8 cellular contexts compared by ENCODE assay signal in the genomic region with DNA sequence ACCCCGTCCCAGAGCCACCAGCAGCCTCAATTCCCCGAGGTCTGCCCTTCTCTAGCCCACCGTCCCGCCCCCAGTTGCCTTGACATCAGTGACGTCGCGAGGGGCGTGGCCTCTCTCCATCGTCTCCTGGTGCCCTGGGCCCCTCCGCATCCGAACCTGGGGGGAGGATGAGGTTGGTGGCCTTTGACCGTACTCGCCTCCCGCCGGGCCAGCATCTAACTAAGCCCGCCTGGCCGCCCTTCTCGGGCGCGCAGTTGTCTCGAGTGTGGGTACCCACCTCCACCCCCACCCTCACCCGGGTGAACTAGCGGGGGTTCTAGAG. TPM values are rescaled to one million over a fixed set of nuclear protein-coding genes. Genes with fewer than 3 reads are reported as not detected.
DNase-seq lines count a peak whose midpoint lies in the region; ATAC-seq and TF ChIP-seq lines count a peak whose summit lies in the region.

No MANE protein-coding gene starts in this region.

- no peak for TF ChIP-seq CTCF in RWPE1 (conservative IDR thresholded peaks at IDR 0.05; ENCODE audit: low read depth)
- TF ChIP-seq CTCF in fibroblast of the aortic adventitia (IDR thresholded peaks at IDR 0.05; ENCODE audit: insufficient read depth, low read length): no peak
- TF ChIP-seq CTCF in nephron progenitor cell (IDR thresholded peaks at IDR 0.05): no peak

- H3K27me3 Mint-ChIP-seq in nephron progenitor cell (ENCODE audit: low read depth, poor library complexity): no peaks in the 10 kb centered on the region
- H3K27me3 Mint-ChIP-seq in stimulated activated naive CD8-positive, alpha-beta T cell treated with anti-CD3 and anti-CD28 coated beads, Interleukin-15, Interleukin-2, amounts not matched to agents 100 ng/mL and 50 ng/mL, for 24 hours: no peaks in the 10 kb centered on the region

- CTCF ChIA-PET in RWPE1 (lab: Yijun Ruan, JAX): interaction anchor here (1.0 kb wide), 1 partner anchor 106 kb away, joined by 4 read pairs; no protein-coding TSS in a partner anchor

- peak overlapping the region; percentile 98 for H3K27ac Mint-ChIP-seq in nephron progenitor cell
- peak overlapping the region; percentile 91 for H3K27ac Mint-ChIP-seq in stimulated activated naive CD8-positive, alpha-beta T cell treated with anti-CD3 and anti-CD28 coated beads, Interleukin-15, Interleukin-2, amounts not matched to agents 100 ng/mL and 50 ng/mL, for 24 hours

- no peaks in the 10 kb centered on the region for H3K9me3 Mint-ChIP-seq in nephron progenitor cell
- H3K9me3 Mint-ChIP-seq in stimulated activated naive CD8-positive, alpha-beta T cell treated with anti-CD3 and anti-CD28 coated beads, Interleukin-15, Interleukin-2, amounts not matched to agents 100 ng/mL and 50 ng/mL, for 24 hours: no peaks in the 10 kb centered on the region

- peak overlapping the region; percentile 100 for H3K27ac ChIP-seq in RWPE1

- H3K36me3 Mint-ChIP-seq in nephron progenitor cell (ENCODE audit: low read depth): no peaks in the 10 kb centered on the region
- no peaks in the 10 kb centered on the region for H3K36me3 Mint-ChIP-seq in stimulated activated naive CD8-positive, alpha-beta T cell treated with anti-CD3 and anti-CD28 coated beads, Interleukin-15, Interleukin-2, amounts not matched to agents 100 ng/mL and 50 ng/mL, for 24 hours (ENCODE audit: low read depth)

- POLR2A ChIA-PET in RWPE1 (lab: Yijun Ruan, JAX; ENCODE audit: low non-redundant PET): no interaction called here

- peak overlapping the region; percentile 82 for H3K4me3 Mint-ChIP-seq in nephron progenitor cell
- H3K4me3 Mint-ChIP-seq in stimulated activated naive CD8-positive, alpha-beta T cell treated with anti-CD3 and anti-CD28 coated beads, Interleukin-15, Interleukin-2, amounts not matched to agents 100 ng/mL and 50 ng/mL, for 24 hours: peak overlapping the region; percentile 78

- peak; percentile 56 for ATAC-seq in GM21528 (IDR thresholded peaks at IDR 0.05; ENCODE audit: low FRiP score, unreplicated experiment)

- H3K4me1 Mint-ChIP-seq in nephron progenitor cell: peaks cover 50% of the 10 kb centered on the region
- H3K4me1 Mint-ChIP-seq in stimulated activated naive CD8-positive, alpha-beta T cell treated with anti-CD3 and anti-CD28 coated beads, Interleukin-15, Interleukin-2, amounts not matched to agents 100 ng/mL and 50 ng/mL, for 24 hours (ENCODE audit: low read depth): peaks cover 81% of the 10 kb centered on the region

- peak; percentile 54 for DNase-seq in DMS153 (lab: John Stamatoyannopoulos, UW)
- DNase-seq in KG1 (lab: John Stamatoyannopoulos, UW): peak; percentile 64
- DNase-seq in RWPE1 (ENCODE audit: low spot score): peak; percentile 80
- peak; percentile 86 for DNase-seq in activated effector memory CD4-positive, alpha-beta T cell treated with Interleukin-2 at 50 U/mL for 16 hours
- DNase-seq in fibroblast of the aortic adventitia (ENCODE audit: low read depth): peak; percentile 69
- peak; percentile 98 for DNase-seq in nephron progenitor cell

- H3K4me3 ChIP-seq in fibroblast of the aortic adventitia (ENCODE audit: low read depth, low read length): peak overlapping the region; percentile 75

RNA-seq across cellular contexts. Expression of gene ARMC12, which starts 5.5 kb away (rescaled TPM):
- 0.45 TPM in 1 of 2 replicates, not detected in the other for total RNA-seq in fibroblast of the aortic adventitia (ENCODE audit: low replicate concordance)

RNA-seq across cellular contexts. Expression of gene FKBP5, which starts 42.7 kb away (rescaled TPM):
- total RNA-seq in fibroblast of the aortic adventitia (ENCODE audit: low replicate concordance): 2.9 and 5.3 TPM in 2 replicates

RNA-seq across cellular contexts. Expression of gene CLPSL2, which starts 45.0 kb away (rescaled TPM):
- total RNA-seq in fibroblast of the aortic adventitia (ENCODE audit: low replicate concordance): not detected in 2 replicates

RNA-seq across cellular contexts. Expression of gene CLPSL1, which starts 49.4 kb away (rescaled TPM):
- total RNA-seq in fibroblast of the aortic adventitia (ENCODE audit: low replicate concordance): not detected in 2 replicates

Comparison
In these comparisons a context has a peak if more than half of its experiments do, and no peak if none do; other contexts are left out.
1. Peak in every context shown above with its lines: DNase-seq, ATAC-seq, H3K4me3 ChIP-seq and H3K27ac ChIP-seq.